In the genomic region with DNA sequence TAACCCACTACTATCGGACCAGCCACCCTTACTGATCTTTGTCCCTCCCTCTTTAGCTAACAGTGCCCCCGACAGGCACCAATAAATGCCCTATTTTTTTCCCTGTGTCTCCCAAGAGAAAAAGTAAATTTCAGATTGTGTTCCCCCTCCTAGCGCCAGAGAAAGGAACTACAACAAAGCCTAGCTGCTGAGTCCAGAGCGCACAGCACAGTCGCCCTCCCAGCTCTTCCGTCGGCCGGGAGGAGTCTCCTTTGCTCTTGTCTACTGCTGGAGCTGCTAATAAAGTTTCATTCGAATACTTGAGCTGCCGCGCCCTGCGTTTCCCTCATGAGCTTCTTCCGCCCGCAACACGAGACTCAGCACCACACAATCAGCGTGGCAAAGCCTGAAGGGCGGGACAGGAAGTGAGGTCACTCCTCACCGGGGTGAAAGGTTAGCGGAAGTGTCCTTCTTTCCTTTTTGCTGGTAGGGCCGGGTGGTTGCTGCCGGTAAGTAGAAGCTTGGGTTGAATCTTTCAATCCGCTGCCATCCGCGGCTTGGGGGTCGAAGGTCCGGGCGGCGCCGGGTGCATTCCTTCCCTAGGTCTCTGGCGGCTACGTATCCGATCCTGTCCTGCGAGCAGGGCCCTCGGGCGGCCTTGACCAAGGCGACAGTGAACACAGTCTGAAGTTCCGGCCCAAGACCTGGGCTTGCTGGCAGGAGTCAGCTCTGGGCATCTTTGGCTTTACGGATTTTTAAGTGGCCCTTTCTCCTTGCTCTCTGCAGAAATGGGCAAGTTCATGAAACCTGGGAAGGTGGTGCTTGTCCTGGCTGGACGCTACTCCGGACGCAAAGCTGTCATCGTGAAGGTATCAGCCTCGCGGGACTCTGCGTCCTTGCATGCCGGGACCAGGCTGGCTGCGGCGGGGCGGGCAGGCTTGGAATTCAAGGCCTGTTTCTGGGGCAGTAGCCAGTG, we compare ENCODE assay signal across 8 cellular contexts. TPM values are rescaled to one million over a fixed set of nuclear protein-coding genes. Genes with fewer than 3 reads are reported as not detected.
DNase-seq lines count a peak whose midpoint lies in the region; ATAC-seq, FAIRE-seq and TF ChIP-seq lines count a peak whose summit lies in the region.

TSS of gene RPL27 (plus strand) at position 436 of the 955 bp plus-strand sequence. CDS start at position 768, 332 bp downstream.

- peak within 1 kb of the TSS; percentile 99 for H3K9ac ChIP-seq in keratinocyte (ENCODE audit: control insufficient read depth, extremely low read depth, insufficient read depth, low read length)

- peak within 1 kb of the TSS; percentile 86 for H3K4me2 ChIP-seq in keratinocyte (ENCODE audit: control insufficient read depth, extremely low read depth, insufficient read depth, low read depth, low read length)

- FAIRE-seq in keratinocyte (lab: Jason Lieb, UNC): peak; percentile 92

- peak; percentile 83 for TF ChIP-seq CTCF in AG09319 (IDR thresholded peaks at IDR 0.05; ENCODE audit: low read depth, low read length)
- TF ChIP-seq CTCF in keratinocyte (optimal IDR thresholded peaks at IDR 0.05 in 1 of 3, IDR thresholded peaks at IDR 0.05 in 1 of 3, conservative IDR thresholded peaks at IDR 0.05 in 1 of 3; ENCODE audit: extremely low read depth in 1 of 3, insufficient read depth in 2 of 3, low read length in 3 of 3): peak; percentile 63 to 95 (median 72)

- peaks cover 27% of the 10 kb centered on the region for H3K79me2 ChIP-seq in keratinocyte (ENCODE audit: control insufficient read depth, insufficient read depth, low read length)

- H2AFZ ChIP-seq in keratinocyte (ENCODE audit: control insufficient read depth, low read length): peak within 1 kb of the TSS; percentile 54

- no peaks in the 10 kb centered on the region for H3K9me3 ChIP-seq in keratinocyte (ENCODE audit: control insufficient read depth, low read depth, low read length)

- peak within 1 kb of the TSS; percentile 79 to 98 (median 93) for H3K4me3 ChIP-seq in keratinocyte (ENCODE audit: control insufficient read depth in 2 of 3, extremely low read depth in 1 of 3, insufficient read depth in 2 of 3, low read depth in 1 of 3, low read length in 3 of 3)

- H3K4me1 ChIP-seq in keratinocyte (ENCODE audit: control insufficient read depth, extremely low read depth, insufficient read depth, low read length): peaks cover 26% of the 10 kb centered on the region

- DNase-seq in AG09319 (ENCODE audit: extremely low read depth, low read depth): peak; percentile 100
- DNase-seq in NCI-H446 (lab: John Stamatoyannopoulos, UW): peak; percentile 98 to 99
- peak; percentile 89 to 97 for DNase-seq in cerebellar nuclear complex (lab: John Stamatoyannopoulos, UW)
- peak; percentile 99 for DNase-seq in keratinocyte (ENCODE audit: low read depth, low spot score)
- DNase-seq in stimulated activated CD4-positive, alpha-beta T cell treated with anti-CD3 and anti-CD28 coated beads, Interleukin-15, amount 100 ng/mL, for 24 hours: peak; percentile 97

- peak within 1 kb of the TSS; percentile 94 for H3K27ac ChIP-seq in keratinocyte (ENCODE audit: control insufficient read depth, insufficient read depth, low read length)

- peaks cover 22 to 40% of the 10 kb centered on the region in 2 experiments for H3K36me3 ChIP-seq in keratinocyte (ENCODE audit: control insufficient read depth in 2 of 2, extremely low read depth in 1 of 2, insufficient read depth in 2 of 2, low read length in 2 of 2)

- H3K27me3 ChIP-seq in keratinocyte (ENCODE audit: control insufficient read depth, extremely low read depth, insufficient read depth, low read length): no peaks in the 10 kb centered on the region

- dilution Hi-C loops in keratinocyte (cut with MboI; ENCODE audit: extremely low pct_ligation_motif_present, low sequenced_read_pairs): no loop called here

- peaks cover under 1% of the 10 kb centered on the region for H4K20me1 ChIP-seq in keratinocyte (ENCODE audit: control insufficient read depth, extremely low read depth, insufficient read depth, low read length)

- ATAC-seq in GM19023 (IDR thresholded peaks at IDR 0.05; ENCODE audit: unreplicated experiment) (peak; percentile 92), HG03342 (IDR thresholded peaks at IDR 0.05; ENCODE audit: unreplicated experiment) (peak; percentile 91)
- ATAC-seq in activated CD4-positive, CD25-positive, alpha-beta regulatory T cell treated with anti-CD3 and anti-CD28 coated beads, Interleukin-2, amount 50 U/mL, for 24 hours: peak; percentile 96 to 97

- H3K9me1 ChIP-seq in keratinocyte (ENCODE audit: control insufficient read depth, extremely low read depth, insufficient read depth, low read length): no peaks in the 10 kb centered on the region

RNA-seq across cellular contexts. Expression of gene RPL27, which starts in this region (rescaled TPM):
- 4,091 to 7,614 TPM (median 7,074 TPM) in 3 replicates for polyA plus RNA-seq in keratinocyte
- 779 TPM for polyA plus RNA-seq in keratinocyte (2011; ENCODE audit: low read depth)
- 5,475 and 5,815 TPM in 2 replicates for polyA plus RNA-seq in keratinocyte (2011; cell fraction: cytosol; rRNA removed)
- polyA plus RNA-seq in keratinocyte (2011; cell fraction: nucleus; rRNA removed): 1,608 and 1,639 TPM in 2 replicates
- 3,581 and 3,765 TPM in 2 replicates for polyA plus RNA-seq in keratinocyte (2012; ENCODE audit: low replicate concordance)
- polyA minus RNA-seq in keratinocyte: 772 to 1,998 TPM (median 856 TPM) in 3 replicates
- polyA minus RNA-seq in keratinocyte (2011; cell fraction: cytosol; rRNA and poly(A)+ RNA removed): 1,363 TPM
- 394 and 446 TPM in 2 replicates for polyA minus RNA-seq in keratinocyte (2011; cell fraction: nucleus; rRNA and poly(A)+ RNA removed)

Comparison
In these comparisons a context has a peak if more than half of its experiments do, and no peak if none do; other contexts are left out.
1. Peak in every context shown above with its lines: DNase-seq, ATAC-seq, H3K4me3 ChIP-seq and H3K27ac ChIP-seq.